13 cellular contexts compared by ENCODE assay signal in the genomic region with DNA sequence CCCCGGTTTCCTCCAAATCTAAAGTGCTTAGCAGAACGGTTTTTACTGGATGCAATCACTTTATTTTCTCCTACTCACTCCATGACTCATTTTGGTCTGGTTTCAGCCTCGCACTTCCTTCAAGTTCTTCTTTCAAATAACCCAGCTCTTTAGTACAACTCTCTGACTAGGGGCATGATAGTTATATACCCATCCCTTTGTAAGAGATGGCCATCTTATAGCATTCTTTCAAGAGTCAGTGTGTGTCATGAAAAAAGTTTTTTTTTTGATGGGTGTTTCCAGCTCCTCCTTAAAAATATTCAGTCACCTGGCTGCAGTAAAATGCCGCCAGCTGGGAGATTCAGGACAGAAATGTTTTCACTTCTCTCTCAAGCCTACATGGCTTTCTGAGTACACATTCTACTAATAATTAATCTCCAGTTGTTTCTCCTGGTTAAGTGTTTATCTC.
A peak's percentile ranks its signal among the peaks of the same experiment; 100 is the strongest.
DNase-seq lines count a peak whose midpoint lies in the region; ATAC-seq and TF ChIP-seq lines count a peak whose summit lies in the region.
"Had no signal": no experiment of that assay in that cellular context is flagged by ENCODE, and none has a peak within 500 bp of the region (broad histone marks: within the 10 kb centered on the region; RNA-seq: fewer than 3 reads in every experiment).

No MANE protein-coding gene starts in this region.

- POLR2A ChIA-PET in Caco-2 (lab: Charles Lee) = no interaction called here
- POLR2A ChIA-PET in PC-3 (lab: Charles Lee; ENCODE audit: unreplicated experiment) = interaction anchor here (0.7 kb wide), 1 partner anchor 134 kb away, joined by 6 read pairs; no protein-coding TSS in a partner anchor
- POLR2A ChIA-PET in activated CD4-positive, alpha-beta T cell treated with anti-CD3 and anti-CD28 coated beads for 36 hours (lab: Charles Lee) = interaction anchor here (0.6 kb wide), 1 partner anchor 1973 kb away, joined by 4 read pairs; no protein-coding TSS in a partner anchor

- DNase-seq in Caco-2 = no peak
- DNase-seq in PC-3 = peak; percentile 23
- peak; percentile 75 for DNase-seq in fibroblast of mammary gland (ENCODE audit: low read depth)
- DNase-seq in activated CD4-positive, alpha-beta T cell treated with anti-CD3 and anti-CD28 coated beads for 36 hours = no peak
- no peak for DNase-seq in occipital lobe (lab: John Stamatoyannopoulos, UW)
- DNase-seq: activated T-cell treated with anti-CD3 and anti-CD28 coated beads for 4 hours, caudate nucleus, NCI-H446 treated with DMSO at 0.1 percent for 48 hours, ovary had no signal

- no peak overlapping the region for H2AFZ ChIP-seq in PC-3 (ENCODE audit: low read length)

- H3K4me3 ChIP-seq in Caco-2 (ENCODE audit: low read depth, low read length) (no peak overlapping the region), PC-3 (ENCODE audit: low read length) (no peak overlapping the region), fibroblast of mammary gland (ENCODE audit: control insufficient read depth, low read depth, low read length) (no peak overlapping the region), muscle layer of duodenum (ENCODE audit: low read depth in 1 of 2, low read length in 2 of 2) (no peak overlapping the region)
- H3K4me3 ChIP-seq: BLaER1, ovary had no signal

- H3K36me3 Mint-ChIP-seq in Caco-2 (ENCODE audit: insufficient read depth, unreplicated experiment) = no peaks in the 10 kb centered on the region
- no peaks in the 10 kb centered on the region for H3K36me3 Mint-ChIP-seq in activated CD4-positive, alpha-beta T cell treated with anti-CD3 and anti-CD28 coated beads for 36 hours (ENCODE audit: low read depth)

- intact Hi-C loops in Caco-2 (cut with micrococcal nuclease; ENCODE audit: unreplicated experiment) = loop anchor here (10.0 kb wide), 1 partner anchor 61 kb away; no protein-coding TSS in a partner anchor
- intact Hi-C loops in PC-3 (cut with micrococcal nuclease) = no loop called here
- intact Hi-C loops in activated CD4-positive, alpha-beta T cell treated with anti-CD3 and anti-CD28 coated beads for 36 hours (cut with DNase I, micrococcal nuclease) = no loop called here

- peak overlapping the region; percentile 16 for H3K27ac Mint-ChIP-seq in Caco-2 (ENCODE audit: unreplicated experiment)
- no peak overlapping the region for H3K27ac Mint-ChIP-seq in activated CD4-positive, alpha-beta T cell treated with anti-CD3 and anti-CD28 coated beads for 36 hours

- H3K4me1 Mint-ChIP-seq in Caco-2 (ENCODE audit: low read depth, unreplicated experiment) = peaks cover 10% of the 10 kb centered on the region
- no peaks in the 10 kb centered on the region for H3K4me1 Mint-ChIP-seq in activated CD4-positive, alpha-beta T cell treated with anti-CD3 and anti-CD28 coated beads for 36 hours

- H3K36me3 ChIP-seq in Caco-2 (ENCODE audit: control insufficient read depth, insufficient read depth, low read length) = no peaks in the 10 kb centered on the region
- no peaks in the 10 kb centered on the region for H3K36me3 ChIP-seq in PC-3 (ENCODE audit: low read depth, low read length)
- H3K36me3 ChIP-seq in muscle layer of duodenum (ENCODE audit: control insufficient read depth in 1 of 2, insufficient read depth in 2 of 2, low read length in 2 of 2) = no peaks in the 10 kb centered on the region
- H3K36me3 ChIP-seq: BLaER1, ovary had no signal

- BruUV-seq in Caco-2 (replicated peaks; lab: Mats Ljungman, UMichigan) (no TSS peak), PC-3 (replicated peaks; lab: Mats Ljungman, UMichigan) (no TSS peak)

- no peaks in the 10 kb centered on the region for H3K9me2 ChIP-seq in PC-3 (replicated peaks; ENCODE audit: low read length)

- H3F3A ChIP-seq in PC-3 (ENCODE audit: low read length, unreplicated experiment) = no peaks in the 10 kb centered on the region

- no peaks in the 10 kb centered on the region for H3K27me3 ChIP-seq in Caco-2 (replicated peaks; ENCODE audit: control insufficient read depth, insufficient read depth, low read length)
- no peaks in the 10 kb centered on the region for H3K27me3 ChIP-seq in PC-3 (ENCODE audit: low read length)
- H3K27me3 ChIP-seq in muscle layer of duodenum (ENCODE audit: low read depth, low read length) = no peaks in the 10 kb centered on the region
- H3K27me3 ChIP-seq: BLaER1, ovary had no signal

- peak overlapping the region; percentile 59 for H3K4me3 Mint-ChIP-seq in Caco-2 (ENCODE audit: unreplicated experiment)
- H3K4me3 Mint-ChIP-seq in activated CD4-positive, alpha-beta T cell treated with anti-CD3 and anti-CD28 coated beads for 36 hours = no peak overlapping the region

- ATAC-seq in PC-3 (peak; percentile 35; the same call in 1 of the 2 replicates), HG03025 (IDR thresholded peaks at IDR 0.05; ENCODE audit: low FRiP score, unreplicated experiment) (no peak)
- ATAC-seq in activated CD4-positive, CD25-positive, alpha-beta regulatory T cell treated with anti-CD3 and anti-CD28 coated beads, Interleukin-2, amount 50 U/mL, for 24 hours = no peak
- ATAC-seq in activated CD4-positive, alpha-beta T cell treated with anti-CD3 and anti-CD28 coated beads for 36 hours = no peak

- no peaks in the 10 kb centered on the region for H4K20me1 ChIP-seq in PC-3 (ENCODE audit: low read length)
- H4K20me1 ChIP-seq: BLaER1 had no signal

- H3K27ac ChIP-seq in PC-3 (ENCODE audit: low read length) (no peak overlapping the region), muscle layer of duodenum (ENCODE audit: low read length) (peak overlapping the region; percentile 41)
- H3K27ac ChIP-seq: BLaER1, ovary had no signal

- no peak overlapping the region for H3K9ac ChIP-seq in PC-3 (ENCODE audit: low read length)
- H3K9ac ChIP-seq: BLaER1 had no signal

- H3K4me1 ChIP-seq in Caco-2 = peaks cover 3% of the 10 kb centered on the region; the same call in 1 of the 2 replicates
- no peaks in the 10 kb centered on the region for H3K4me1 ChIP-seq in PC-3 (ENCODE audit: insufficient read depth, low read length)
- H3K4me1 ChIP-seq in muscle layer of duodenum (ENCODE audit: control insufficient read depth in 1 of 2, insufficient read depth in 2 of 2, low read length in 2 of 2) = peaks cover 0 to 5% of the 10 kb centered on the region in 2 donors
- H3K4me1 ChIP-seq: BLaER1 had no signal

- H3K9me3 ChIP-seq in Caco-2 (no peaks in the 10 kb centered on the region), PC-3 (ENCODE audit: low read length) (no peaks in the 10 kb centered on the region), muscle layer of duodenum (ENCODE audit: control insufficient read depth in 1 of 2, low read length in 2 of 2) (peaks cover 0 to 4% of the 10 kb centered on the region in 2 donors)
- H3K9me3 ChIP-seq: ovary had no signal

- H3K79me2 ChIP-seq in PC-3 (ENCODE audit: low read length) = no peaks in the 10 kb centered on the region

- no peaks in the 10 kb centered on the region for H3K27me3 Mint-ChIP-seq in Caco-2 (ENCODE audit: insufficient read depth, unreplicated experiment)
- H3K27me3 Mint-ChIP-seq in activated CD4-positive, alpha-beta T cell treated with anti-CD3 and anti-CD28 coated beads for 36 hours = no peaks in the 10 kb centered on the region

- CTCF ChIA-PET in Caco-2 (lab: Charles Lee) (no interaction called here), PC-3 (lab: Charles Lee) (no interaction called here)
- CTCF ChIA-PET in activated CD4-positive, alpha-beta T cell treated with anti-CD3 and anti-CD28 coated beads for 36 hours (lab: Charles Lee) = interaction anchor here (0.6 kb wide), 1 partner anchor 668 kb away, joined by 4 read pairs; no protein-coding TSS in a partner anchor

- H3K9me3 Mint-ChIP-seq in Caco-2 (ENCODE audit: unreplicated experiment) = no peaks in the 10 kb centered on the region
- no peaks in the 10 kb centered on the region for H3K9me3 Mint-ChIP-seq in activated CD4-positive, alpha-beta T cell treated with anti-CD3 and anti-CD28 coated beads for 36 hours (ENCODE audit: low read depth)

- TF ChIP-seq CTCF in Caco-2 (IDR thresholded peaks at IDR 0.05; ENCODE audit: insufficient read depth in 1 of 2, low read depth in 1 of 2, low read length in 1 of 2, severe bottlenecking in 1 of 2, unreplicated experiment in 1 of 2) (no peak), PC-3 (conservative IDR thresholded peaks at IDR 0.05; ENCODE audit: low read depth, low read length) (no peak), fibroblast of mammary gland (conservative IDR thresholded peaks at IDR 0.05; ENCODE audit: control insufficient read depth, insufficient read depth, low read depth, low read length) (no peak)

- no peak overlapping the region for H3K4me2 ChIP-seq in PC-3 (ENCODE audit: low read length)
- H3K4me2 ChIP-seq: BLaER1 had no signal

Comparison
In these comparisons a context has a peak if more than half of its experiments do, and no peak if none do; other contexts are left out.
1. DNase-seq: peak in PC-3 (single experiment) and fibroblast of mammary gland (single experiment); none in Caco-2 (0 of 2), activated CD4-positive, alpha-beta T cell treated with anti-CD3 and anti-CD28 coated beads for 36 hours (single experiment) and occipital lobe (single experiment).